14 cellular contexts compared by ENCODE assay signal in genomic region chr1:222105393-222105737, GRCh38.
DNase-seq lines count a peak whose midpoint lies in the region; ATAC-seq, FAIRE-seq and TF ChIP-seq lines count a peak whose summit lies in the region.
"Had no signal": no experiment of that assay in that cellular context is flagged by ENCODE, and none has a peak within 500 bp of the region (broad histone marks: within the 10 kb centered on the region; RNA-seq: fewer than 3 reads in every experiment).

No MANE protein-coding gene starts in this region.

- no peak overlapping the region for H3K9ac ChIP-seq in endodermal cell (ENCODE audit: extremely low read depth, low read length, poor library complexity, severe bottlenecking)
- H3K9ac ChIP-seq: BLaER1 had no signal

- H3K27me3 Mint-ChIP-seq in stimulated activated naive CD8-positive, alpha-beta T cell treated with anti-CD3 and anti-CD28 coated beads, Interleukin-15, amount 100 ng/mL, for 72 hours, result no peaks in the 10 kb centered on the region
- H3K27me3 Mint-ChIP-seq in endodermal cell (ENCODE audit: insufficient read depth), result peaks cover 2% of the 10 kb centered on the region
- peaks cover 1 to 4% of the 10 kb centered on the region in 2 donors for H3K27me3 Mint-ChIP-seq in CD4-positive, alpha-beta memory T cell

- H3K27me3 ChIP-seq in endodermal cell (ENCODE audit: control insufficient read depth, insufficient read depth, low read length, poor library complexity, severe bottlenecking), result no peaks in the 10 kb centered on the region
- no peaks in the 10 kb centered on the region for H3K27me3 ChIP-seq in CD4-positive, alpha-beta memory T cell (ENCODE audit: insufficient read depth, low read length)
- H3K27me3 ChIP-seq: BLaER1 had no signal

- POLR2A ChIA-PET in CD4-positive, alpha-beta memory T cell (lab: Charles Lee; ENCODE audit: partially characterized antibody), result no interaction called here

- peak; percentile 60 for ATAC-seq in stimulated activated naive CD8-positive, alpha-beta T cell treated with anti-CD3 and anti-CD28 coated beads, Interleukin-15, Interleukin-2, amounts not matched to agents 100 U/mL and 50 U/mL, for 24 hours
- ATAC-seq in stimulated activated naive CD8-positive, alpha-beta T cell treated with anti-CD3 and anti-CD28 coated beads, Interleukin-15, amount 100 ng/mL, for 72 hours, result no peak

- no peaks in the 10 kb centered on the region for H3K36me3 ChIP-seq in endodermal cell (ENCODE audit: control insufficient read depth, insufficient read depth, low read length)
- no peaks in the 10 kb centered on the region for H3K36me3 ChIP-seq in CD4-positive, alpha-beta memory T cell (ENCODE audit: insufficient read depth, low read length)
- H3K36me3 ChIP-seq: BLaER1 had no signal

- DNase-seq in stimulated activated naive CD8-positive, alpha-beta T cell treated with anti-CD3 and anti-CD28 coated beads, Interleukin-15, Interleukin-2, amounts not matched to agents 100 U/mL and 50 U/mL, for 24 hours, result no peak
- DNase-seq in stimulated activated naive CD8-positive, alpha-beta T cell treated with anti-CD3 and anti-CD28 coated beads, Interleukin-15, amount 100 ng/mL, for 72 hours, result no peak
- DNase-seq in HuH-7 (ENCODE audit: low spot score) (peak; percentile 19), endodermal cell (peak; percentile 72), urothelium cell line (ENCODE audit: low spot score) (peak; percentile 39), GF-D8 (lab: John Stamatoyannopoulos, UW) (no peak), Kasumi-1 (lab: John Stamatoyannopoulos, UW) (no peak)
- no peak for DNase-seq in CD4-positive, alpha-beta memory T cell
- DNase-seq: activated naive CD8-positive, alpha-beta T cell treated with anti-CD3 and anti-CD28 coated beads, Interleukin-2, amount 10 ng/mL, durations not matched to agents 7 days and 5 days; H7; NCI-H2227 treated with DMSO at 0.1 percent for 48 hours; substantia nigra; T1000 had no signal

- no peak overlapping the region for H3K4me3 Mint-ChIP-seq in stimulated activated naive CD8-positive, alpha-beta T cell treated with anti-CD3 and anti-CD28 coated beads, Interleukin-15, amount 100 ng/mL, for 72 hours
- no peak overlapping the region for H3K4me3 Mint-ChIP-seq in endodermal cell
- no peak overlapping the region for H3K4me3 Mint-ChIP-seq in CD4-positive, alpha-beta memory T cell
- H3K4me3 Mint-ChIP-seq: activated naive CD8-positive, alpha-beta T cell treated with anti-CD3 and anti-CD28 coated beads, Interleukin-2, amount 10 ng/mL, durations not matched to agents 7 days and 5 days had no signal

- 65% methylated on average over 1 of the region's 1 CpG; no CpG with 5 or more reads in 1 of the 2 experiments for WGBS in endodermal cell (ENCODE audit: insufficient coverage in 1 of 2, insufficient read length in 1 of 2), 2 experiments

- H3K36me3 Mint-ChIP-seq in endodermal cell (ENCODE audit: low read depth), result no peaks in the 10 kb centered on the region
- H3K36me3 Mint-ChIP-seq in CD4-positive, alpha-beta memory T cell, result no peaks in the 10 kb centered on the region
- H3K36me3 Mint-ChIP-seq: activated naive CD8-positive, alpha-beta T cell treated with anti-CD3 and anti-CD28 coated beads, Interleukin-2, amount 10 ng/mL, durations not matched to agents 7 days and 5 days had no signal

- H3K9me3 ChIP-seq in endodermal cell (ENCODE audit: control insufficient read depth, low read length), result no peaks in the 10 kb centered on the region
- no peaks in the 10 kb centered on the region for H3K9me3 ChIP-seq in CD4-positive, alpha-beta memory T cell (ENCODE audit: control insufficient read depth in 1 of 2, low read length in 2 of 2)
- H3K9me3 ChIP-seq: BLaER1 had no signal

- CTCF ChIA-PET in CD4-positive, alpha-beta memory T cell (lab: Charles Lee; ENCODE audit: partially characterized antibody), result interaction anchor here (3.3 to 15.6 kb wide), 2 partner anchors 9 to 344 kb away, joined by 22 to 370 read pairs; no protein-coding TSS in a partner anchor

- peaks cover 11% of the 10 kb centered on the region for H3K4me1 ChIP-seq in endodermal cell (ENCODE audit: control insufficient read depth, insufficient read depth, low read length)
- no peaks in the 10 kb centered on the region for H3K4me1 ChIP-seq in CD4-positive, alpha-beta memory T cell (ENCODE audit: insufficient read depth, low read length)
- H3K4me1 ChIP-seq: BLaER1 had no signal

- intact Hi-C loops in CD4-positive, alpha-beta memory T cell (cut with micrococcal nuclease), result no loop called here

- FAIRE-seq in urothelium cell line (lab: Jason Lieb, UNC), result peak; percentile 55

- no peaks in the 10 kb centered on the region for H3K4me1 Mint-ChIP-seq in stimulated activated naive CD8-positive, alpha-beta T cell treated with anti-CD3 and anti-CD28 coated beads, Interleukin-15, amount 100 ng/mL, for 72 hours
- H3K4me1 Mint-ChIP-seq in endodermal cell, result peaks cover 18% of the 10 kb centered on the region
- no peaks in the 10 kb centered on the region for H3K4me1 Mint-ChIP-seq in CD4-positive, alpha-beta memory T cell
- H3K4me1 Mint-ChIP-seq: activated naive CD8-positive, alpha-beta T cell treated with anti-CD3 and anti-CD28 coated beads, Interleukin-2, amount 10 ng/mL, durations not matched to agents 7 days and 5 days had no signal

- H3K4me3 ChIP-seq in endodermal cell (ENCODE audit: low read length), result no peak overlapping the region
- no peak overlapping the region for H3K4me3 ChIP-seq in CD4-positive, alpha-beta memory T cell (ENCODE audit: low read length in 2 of 2)
- H3K4me3 ChIP-seq: BLaER1 had no signal

- H3K27ac ChIP-seq in endodermal cell (ENCODE audit: low read depth, low read length), result no peak overlapping the region
- no peak overlapping the region for H3K27ac ChIP-seq in CD4-positive, alpha-beta memory T cell (ENCODE audit: low read depth, low read length)
- H3K27ac ChIP-seq: BLaER1 had no signal

- H3K9me3 Mint-ChIP-seq in stimulated activated naive CD8-positive, alpha-beta T cell treated with anti-CD3 and anti-CD28 coated beads, Interleukin-15, amount 100 ng/mL, for 72 hours, result no peaks in the 10 kb centered on the region
- no peaks in the 10 kb centered on the region for H3K9me3 Mint-ChIP-seq in endodermal cell
- no peaks in the 10 kb centered on the region for H3K9me3 Mint-ChIP-seq in CD4-positive, alpha-beta memory T cell
- H3K9me3 Mint-ChIP-seq: activated naive CD8-positive, alpha-beta T cell treated with anti-CD3 and anti-CD28 coated beads, Interleukin-2, amount 10 ng/mL, durations not matched to agents 7 days and 5 days had no signal

- H3K27ac Mint-ChIP-seq in stimulated activated naive CD8-positive, alpha-beta T cell treated with anti-CD3 and anti-CD28 coated beads, Interleukin-15, amount 100 ng/mL, for 72 hours, result no peak overlapping the region
- no peak overlapping the region for H3K27ac Mint-ChIP-seq in endodermal cell
- H3K27ac Mint-ChIP-seq in CD4-positive, alpha-beta memory T cell, result no peak overlapping the region
- H3K27ac Mint-ChIP-seq: activated naive CD8-positive, alpha-beta T cell treated with anti-CD3 and anti-CD28 coated beads, Interleukin-2, amount 10 ng/mL, durations not matched to agents 7 days and 5 days had no signal

- TF ChIP-seq CTCF in endodermal cell (conservative IDR thresholded peaks at IDR 0.05), result no peak

Comparison
In these comparisons a context has a peak if more than half of its experiments do, and no peak if none do; other contexts are left out.
1. DNase-seq: peak in HuH-7 (single experiment), endodermal cell (single experiment) and urothelium cell line (single experiment); none in stimulated activated naive CD8-positive, alpha-beta T cell treated with anti-CD3 and anti-CD28 coated beads, Interleukin-15, Interleukin-2, amounts not matched to agents 100 U/mL and 50 U/mL, for 24 hours (single experiment), stimulated activated naive CD8-positive, alpha-beta T cell treated with anti-CD3 and anti-CD28 coated beads, Interleukin-15, amount 100 ng/mL, for 72 hours (0 of 2), GF-D8 (single experiment), CD4-positive, alpha-beta memory T cell (0 of 5) and Kasumi-1 (0 of 2).